Comparison of ENCODE assay signal across 6 cellular contexts in genomic region chr1:42815938-42816599, GRCh38. TPM values are rescaled to one million over a fixed set of nuclear protein-coding genes. Genes with fewer than 3 reads are reported as not detected.
DNase-seq lines count a peak whose midpoint lies in the region; ATAC-seq and TF ChIP-seq lines count a peak whose summit lies in the region.

No MANE protein-coding gene starts in this region.

- H3K36me3 Mint-ChIP-seq in activated naive CD8-positive, alpha-beta T cell treated with anti-CD3 and anti-CD28 coated beads, Interleukin-2, amount 10 ng/mL, durations not matched to agents 7 days and 5 days = peaks cover 7% of the 10 kb centered on the region
- peaks cover 8% of the 10 kb centered on the region for H3K36me3 Mint-ChIP-seq in mesothelial cell of epicardium

- peak overlapping the region; percentile 59 for H3K4me3 ChIP-seq in HFF-Myc (replicated peaks; ENCODE audit: low read depth, low read length)

- DNase-seq in A172 (ENCODE audit: low spot score) (peak; percentile 9), HFF-Myc (ENCODE audit: extremely low read depth, low read depth) (no peak), mesothelial cell of epicardium (ENCODE audit: low spot score in 2 of 2, unreplicated experiment in 2 of 2) (no peak), epidermal melanocyte (ENCODE audit: insufficient read length, low spot score) (no peak)
- peak; percentile 38 for DNase-seq in activated naive CD8-positive, alpha-beta T cell treated with anti-CD3 and anti-CD28 coated beads, Interleukin-2, amount 10 ng/mL, durations not matched to agents 7 days and 5 days

- peak overlapping the region; percentile 86 for H3K4me3 Mint-ChIP-seq in activated naive CD8-positive, alpha-beta T cell treated with anti-CD3 and anti-CD28 coated beads, Interleukin-2, amount 10 ng/mL, durations not matched to agents 7 days and 5 days
- peak overlapping the region; percentile 73 for H3K4me3 Mint-ChIP-seq in mesothelial cell of epicardium

- peaks cover 20% of the 10 kb centered on the region for H3K4me1 Mint-ChIP-seq in activated naive CD8-positive, alpha-beta T cell treated with anti-CD3 and anti-CD28 coated beads, Interleukin-2, amount 10 ng/mL, durations not matched to agents 7 days and 5 days
- peaks cover 22% of the 10 kb centered on the region for H3K4me1 Mint-ChIP-seq in mesothelial cell of epicardium

- peaks cover 2% of the 10 kb centered on the region for H3K27me3 Mint-ChIP-seq in activated naive CD8-positive, alpha-beta T cell treated with anti-CD3 and anti-CD28 coated beads, Interleukin-2, amount 10 ng/mL, durations not matched to agents 7 days and 5 days
- no peaks in the 10 kb centered on the region for H3K27me3 Mint-ChIP-seq in mesothelial cell of epicardium (ENCODE audit: low read depth)

- no peak for TF ChIP-seq CTCF in HFF-Myc (IDR thresholded peaks at IDR 0.05; ENCODE audit: low read depth, low read length, missing control alignments)
- TF ChIP-seq CTCF in mesothelial cell of epicardium (IDR thresholded peaks at IDR 0.05; ENCODE audit: unreplicated experiment) = no peak

- no peaks in the 10 kb centered on the region for H3K9me3 Mint-ChIP-seq in activated naive CD8-positive, alpha-beta T cell treated with anti-CD3 and anti-CD28 coated beads, Interleukin-2, amount 10 ng/mL, durations not matched to agents 7 days and 5 days
- H3K9me3 Mint-ChIP-seq in mesothelial cell of epicardium = no peaks in the 10 kb centered on the region

- peak; percentile 3 for ATAC-seq in activated naive CD8-positive, alpha-beta T cell treated with anti-CD3 and anti-CD28 coated beads, Interleukin-2, amount 10 ng/mL, durations not matched to agents 7 days and 5 days (ENCODE audit: low read depth)
- ATAC-seq in GM19452 (IDR thresholded peaks at IDR 0.05; ENCODE audit: unreplicated experiment) = no peak

- POLR2A ChIA-PET in activated naive CD8-positive, alpha-beta T cell treated with anti-CD3 and anti-CD28 coated beads, Interleukin-2, amount 10 ng/mL, durations not matched to agents 7 days and 5 days (lab: Charles Lee) = interaction anchor here (0.9 to 3.8 kb wide), 7 partner anchors 9 to 50 kb away, joined by 3 to 30 read pairs (median 4); partner anchors contain the start of genes C1orf50, P3H1, TMEM269 and ZNF691

- H3K27ac Mint-ChIP-seq in activated naive CD8-positive, alpha-beta T cell treated with anti-CD3 and anti-CD28 coated beads, Interleukin-2, amount 10 ng/mL, durations not matched to agents 7 days and 5 days = peak overlapping the region; percentile 87
- H3K27ac Mint-ChIP-seq in mesothelial cell of epicardium = peak overlapping the region; percentile 92

RNA-seq across cellular contexts. Expression of gene ERMAP, which starts 0.9 kb away (rescaled TPM):
- 6.2 and 7.8 TPM in 2 replicates for total RNA-seq in A172 (2014; rRNA removed; shearing (Covaris generic))
- 1 to 10 TPM; 3.9 to 5.0 TPM for total RNA-seq in activated naive CD8-positive, alpha-beta T cell treated with anti-CD3 and anti-CD28 coated beads, Interleukin-2, amount 10 ng/mL, durations not matched to agents 7 days and 5 days
- 14.7 to 17.2 TPM (median 15.4 TPM) in 3 replicates for total RNA-seq in mesothelial cell of epicardium

RNA-seq across cellular contexts. Expression of gene SVBP, which starts 1.1 kb away (rescaled TPM):
- total RNA-seq in A172 (2014; rRNA removed; shearing (Covaris generic)) = 15.2 and 25.8 TPM in 2 replicates
- total RNA-seq in activated naive CD8-positive, alpha-beta T cell treated with anti-CD3 and anti-CD28 coated beads, Interleukin-2, amount 10 ng/mL, durations not matched to agents 7 days and 5 days = 10 to 100 TPM; 15.8 to 18.1 TPM
- 44.3 to 48.1 TPM (median 45.4 TPM) in 3 replicates for total RNA-seq in mesothelial cell of epicardium

RNA-seq across cellular contexts. Expression of gene ZNF691, which starts 30.3 kb away (rescaled TPM):
- total RNA-seq in A172 (2014; rRNA removed; shearing (Covaris generic)) = 4.4 and 9.1 TPM in 2 replicates
- total RNA-seq in activated naive CD8-positive, alpha-beta T cell treated with anti-CD3 and anti-CD28 coated beads, Interleukin-2, amount 10 ng/mL, durations not matched to agents 7 days and 5 days = 10 to 100 TPM; 12.2 to 14.1 TPM
- total RNA-seq in mesothelial cell of epicardium = 14.2 to 15.2 TPM (median 14.2 TPM) in 3 replicates

RNA-seq across cellular contexts. Expression of gene TMEM269, which starts 31.3 kb away (rescaled TPM):
- 0.05 TPM in 1 of 2 replicates, not detected in the other for total RNA-seq in A172 (2014; rRNA removed; shearing (Covaris generic))
- total RNA-seq in activated naive CD8-positive, alpha-beta T cell treated with anti-CD3 and anti-CD28 coated beads, Interleukin-2, amount 10 ng/mL, durations not matched to agents 7 days and 5 days = under 1 TPM; 0.22 to 0.48 TPM
- total RNA-seq in mesothelial cell of epicardium = 0.54 to 0.98 TPM (median 0.91 TPM) in 3 replicates

RNA-seq across cellular contexts. Expression of gene C1orf50, which starts 49.0 kb away (rescaled TPM):
- 3.1 and 6.1 TPM in 2 replicates for total RNA-seq in A172 (2014; rRNA removed; shearing (Covaris generic))
- 10 to 100 TPM; 10.4 to 10.9 TPM for total RNA-seq in activated naive CD8-positive, alpha-beta T cell treated with anti-CD3 and anti-CD28 coated beads, Interleukin-2, amount 10 ng/mL, durations not matched to agents 7 days and 5 days
- 6.5 to 10.4 TPM (median 7.4 TPM) in 3 replicates for total RNA-seq in mesothelial cell of epicardium

Comparison
In these comparisons a context has a peak if more than half of its experiments do, and no peak if none do; other contexts are left out.
1. DNase-seq: peak in A172 (single experiment) and activated naive CD8-positive, alpha-beta T cell treated with anti-CD3 and anti-CD28 coated beads, Interleukin-2, amount 10 ng/mL, durations not matched to agents 7 days and 5 days (single experiment); none in HFF-Myc (single experiment), mesothelial cell of epicardium (0 of 2) and epidermal melanocyte (single experiment).